1 cellular context compared by ENCODE assay signal in genomic region chr7:130756316-130756715, GRCh38.
TF ChIP-seq lines count a peak whose summit lies in the region.

No MANE protein-coding gene starts in this region.

TF ChIP-seq in GM23338, 12 proteins besides CTCF, POLR2A, EP300 and RAD21 (continued from another document):
- no peak for TF ChIP-seq ZNF462 (CRISPR knock-in tag; IDR thresholded peaks at IDR 0.05)
